8 cellular contexts compared by ENCODE assay signal in the genomic region with DNA sequence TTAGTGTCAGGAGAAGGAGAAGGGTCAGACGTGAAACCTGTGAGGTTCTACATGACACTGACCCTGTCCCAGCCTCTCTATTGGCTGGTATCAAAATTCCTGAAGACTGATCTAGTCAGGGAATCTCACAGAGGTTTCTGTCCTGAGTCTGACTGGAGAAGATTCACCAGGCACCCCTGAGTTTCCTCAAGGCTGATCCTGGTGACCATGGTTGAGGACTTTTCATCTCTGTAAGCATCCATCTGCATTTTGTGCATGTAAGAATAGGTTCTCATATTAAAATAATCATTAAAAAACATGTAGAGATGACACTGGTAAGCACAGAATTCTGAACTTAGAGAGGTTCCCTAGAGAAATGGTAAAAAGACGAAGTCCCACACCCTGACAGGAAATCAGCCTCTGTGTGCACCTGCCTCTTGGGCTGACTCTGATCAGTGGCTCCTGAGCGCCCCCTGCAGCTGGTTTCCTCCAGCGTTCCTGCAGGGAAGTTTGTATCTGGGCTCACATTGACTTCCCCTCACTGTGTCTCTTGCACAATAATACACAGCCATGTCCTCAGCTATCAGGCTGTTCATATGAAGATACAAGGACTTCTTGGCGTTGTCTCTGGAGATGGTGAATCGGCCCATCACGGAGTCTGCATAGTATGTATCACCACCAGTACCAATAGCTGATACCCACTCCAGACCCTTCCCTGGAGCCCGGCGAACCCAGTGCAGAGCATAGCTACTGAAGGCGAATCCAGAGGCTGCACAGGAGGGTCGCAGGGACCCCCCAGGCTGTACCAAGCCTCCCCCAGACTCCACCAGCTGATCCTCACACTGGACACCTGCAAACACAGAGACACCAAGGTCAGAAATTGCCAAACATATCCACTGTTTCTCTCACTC.
DNase-seq lines count a peak whose midpoint lies in the region; ATAC-seq lines count a peak whose summit lies in the region.

No MANE protein-coding gene starts in this region.

- no peak for ATAC-seq in left ventricle myocardium superior

- DNase-seq in SIG-M5 treated with dmso at 0.1 percent for 504 hours (lab: John Stamatoyannopoulos, UW; ENCODE audit: unreplicated experiment) = peak; percentile 6
- DNase-seq in SIG-M5 (lab: John Stamatoyannopoulos, UW) = no peak
- peak; percentile 76 for DNase-seq in activated CD4-positive, alpha-beta T cell treated with anti-CD3 and anti-CD28 coated beads for 1 hour
- peak; percentile 67 for DNase-seq in left ventricle myocardium superior
- peak; percentile 67 to 89 (median 78) for DNase-seq in stimulated activated naive CD4-positive, alpha-beta T cell (lab: John Stamatoyannopoulos, UW)
- DNase-seq in NCI-H524 treated with DMSO at 0.1 percent for 48 hours (lab: John Stamatoyannopoulos, UW) = no peak
- no peak for DNase-seq in NCI-H446 (lab: John Stamatoyannopoulos, UW)
- DNase-seq in NCI-H2227 treated with DMSO at 0.1 percent for 48 hours (lab: John Stamatoyannopoulos, UW) = no peak

- intact Hi-C loops in left ventricle myocardium superior (cut with micrococcal nuclease) = no loop called here

Comparison
In these comparisons a context has a peak if more than half of its experiments do, and no peak if none do; other contexts are left out.
1. DNase-seq: peak in SIG-M5 treated with dmso at 0.1 percent for 504 hours (single experiment), activated CD4-positive, alpha-beta T cell treated with anti-CD3 and anti-CD28 coated beads for 1 hour (single experiment), left ventricle myocardium superior (single experiment) and stimulated activated naive CD4-positive, alpha-beta T cell (6 of 6); none in SIG-M5 (single experiment), NCI-H524 treated with DMSO at 0.1 percent for 48 hours (single experiment), NCI-H446 (0 of 2) and NCI-H2227 treated with DMSO at 0.1 percent for 48 hours (single experiment).